28 cellular contexts compared by ENCODE assay signal in the genomic region with DNA sequence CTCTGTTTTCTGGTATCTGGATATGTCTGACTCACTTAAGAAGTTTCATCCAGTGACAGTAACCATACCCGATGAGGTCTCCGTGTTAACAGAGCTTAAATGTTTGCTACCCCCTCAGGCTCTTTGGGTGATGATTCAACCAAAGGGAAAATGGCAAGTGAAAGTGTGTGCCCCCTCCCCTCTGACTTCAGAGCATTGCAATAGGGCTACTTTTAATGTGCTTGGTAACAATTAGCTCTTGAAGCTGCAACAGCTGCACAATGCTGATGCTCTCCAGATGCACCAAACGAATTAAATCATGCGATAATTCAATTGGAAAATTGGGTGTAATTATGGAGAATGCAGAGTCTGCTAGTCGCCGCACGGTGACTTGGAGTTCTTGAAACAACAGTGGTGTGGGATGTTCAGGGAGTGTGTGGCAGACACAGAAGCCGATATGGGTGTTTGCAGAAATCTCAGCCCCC.
DNase-seq lines count a peak whose midpoint lies in the region; ATAC-seq and TF ChIP-seq lines count a peak whose summit lies in the region.
"Had no signal": no experiment of that assay in that cellular context is flagged by ENCODE, and none has a peak within 500 bp of the region (broad histone marks: within the 10 kb centered on the region; RNA-seq: fewer than 3 reads in every experiment).

No MANE protein-coding gene starts in this region.

- H3K4me2 ChIP-seq in GM23338 (no peak overlapping the region), MM.1S (ENCODE audit: low read depth, low read length) (no peak overlapping the region)

- H3K4me1 ChIP-seq in GM23338 (ENCODE audit: insufficient read depth): no peaks in the 10 kb centered on the region
- H3K4me1 ChIP-seq in mesodermal cell (ENCODE audit: control insufficient read depth, insufficient read depth, low read length, poor library complexity, severe bottlenecking): peaks cover 3% of the 10 kb centered on the region
- H3K4me1 ChIP-seq in MM.1S (ENCODE audit: low read length): no peaks in the 10 kb centered on the region
- H3K4me1 ChIP-seq: adrenal gland, testis had no signal

- H3K4me3 Mint-ChIP-seq in GM23338: no peak overlapping the region
- H3K4me3 Mint-ChIP-seq in activated CD8-positive, alpha-beta T cell treated with anti-CD3 and anti-CD28 coated beads for 36 hours: no peak overlapping the region
- H3K4me3 Mint-ChIP-seq: activated CD4-positive, alpha-beta T cell treated with anti-CD3 and anti-CD28 coated beads, Interleukin-2, amount 10 ng/mL, durations not matched to agents 24 days and 14 days; activated CD8-positive, alpha-beta memory T cell treated with anti-CD3 and anti-CD28 coated beads, Interleukin-2, amount 10 ng/mL, durations not matched to agents 7 days and 5 days; CD14-positive monocyte; mesothelial cell of epicardium; naive thymus-derived CD4-positive, alpha-beta T cell had no signal

- H3K9ac ChIP-seq in MM.1S (ENCODE audit: low read length): no peak overlapping the region

- DNase-seq in GM23338 (ENCODE audit: low spot score) (no peak), NCI-H69 (lab: John Stamatoyannopoulos, UW) (peak; percentile 80), epithelial cell of esophagus (ENCODE audit: low read depth) (peak; percentile 81), MM.1S (no peak)
- no peak for DNase-seq in activated CD8-positive, alpha-beta T cell treated with anti-CD3 and anti-CD28 coated beads for 36 hours
- no peak for DNase-seq in activated CD4-positive, CD25-positive, alpha-beta regulatory T cell treated with anti-CD3 and anti-CD28 coated beads, Interleukin-2, amount 50 U/mL, for 72 hours
- DNase-seq: activated CD4-positive, alpha-beta T cell treated with anti-CD3 and anti-CD28 coated beads, Interleukin-2, amount 10 ng/mL, durations not matched to agents 24 days and 14 days; activated CD8-positive, alpha-beta memory T cell treated with anti-CD3 and anti-CD28 coated beads, Interleukin-2, amount 10 ng/mL, durations not matched to agents 7 days and 5 days; activated naive CD4-positive, alpha-beta T cell treated with Interleukin-2 at 50 U/mL for 16 hours; activated T-cell treated with anti-CD3 and anti-CD28 coated beads, Interleukin-2, amount 50 U/mL, for 48 hours; brain microvascular endothelial cell; Karpas-422; naive thymus-derived CD4-positive, alpha-beta T cell; NCI-H187; NCI-H345; NCI-H82; stimulated activated CD4-positive, alpha-beta T cell treated with anti-CD3 and anti-CD28 coated beads, Interleukin-15, amount 100 ng/mL, for 24 hours; stimulated activated naive CD4-positive, alpha-beta T cell treated with Interleukin-2 at 50 U/mL for 16 hours; testis; WERI-Rb-1 had no signal

- POLR2A ChIA-PET in activated CD8-positive, alpha-beta T cell treated with anti-CD3 and anti-CD28 coated beads for 36 hours (lab: Charles Lee): no interaction called here

- CTCF ChIA-PET in activated CD8-positive, alpha-beta T cell treated with anti-CD3 and anti-CD28 coated beads for 36 hours (lab: Charles Lee): no interaction called here

- H3K4me3 ChIP-seq in GM23338: no peak overlapping the region
- H3K4me3 ChIP-seq in epithelial cell of esophagus (ENCODE audit: low read length): no peak overlapping the region
- H3K4me3 ChIP-seq in mesodermal cell (ENCODE audit: extremely low read depth, insufficient read depth, low read length, poor library complexity, severe bottlenecking): no peak overlapping the region
- H3K4me3 ChIP-seq in MM.1S (ENCODE audit: low read length): no peak overlapping the region
- H3K4me3 ChIP-seq: adrenal gland, testis had no signal

- H2AFZ ChIP-seq in GM23338 (peak overlapping the region; percentile 66; the same call in 1 of the 2 replicates), MM.1S (ENCODE audit: low read length) (no peak overlapping the region)

- WGBS in mesodermal cell (ENCODE audit: insufficient coverage in 2 of 2), 2 experiments: 78 to 87% methylated on average over 6 to 7 of the region's 8 CpGs

- ATAC-seq in GM23338: no peak
- ATAC-seq in activated CD8-positive, alpha-beta T cell treated with anti-CD3 and anti-CD28 coated beads for 36 hours: no peak
- ATAC-seq: activated CD8-positive, alpha-beta memory T cell treated with anti-CD3 and anti-CD28 coated beads, Interleukin-2, amount 10 ng/mL, durations not matched to agents 7 days and 5 days; HepG2; left lobe of liver; naive thymus-derived CD4-positive, alpha-beta T cell; sciatic nerve had no signal

- H3K27ac Mint-ChIP-seq in GM23338: no peak overlapping the region
- H3K27ac Mint-ChIP-seq in activated CD8-positive, alpha-beta T cell treated with anti-CD3 and anti-CD28 coated beads for 36 hours: no peak overlapping the region
- H3K27ac Mint-ChIP-seq: activated CD4-positive, alpha-beta T cell treated with anti-CD3 and anti-CD28 coated beads, Interleukin-2, amount 10 ng/mL, durations not matched to agents 24 days and 14 days; activated CD8-positive, alpha-beta memory T cell treated with anti-CD3 and anti-CD28 coated beads, Interleukin-2, amount 10 ng/mL, durations not matched to agents 7 days and 5 days; CD14-positive monocyte; mesothelial cell of epicardium; naive thymus-derived CD4-positive, alpha-beta T cell; progenitor cell of endocrine pancreas had no signal

- peaks cover 7% of the 10 kb centered on the region; the same call in 2 of the 3 replicates for H3K36me3 Mint-ChIP-seq in GM23338 (ENCODE audit: low read depth)
- no peaks in the 10 kb centered on the region for H3K36me3 Mint-ChIP-seq in activated CD8-positive, alpha-beta T cell treated with anti-CD3 and anti-CD28 coated beads for 36 hours (ENCODE audit: low read depth)
- H3K36me3 Mint-ChIP-seq: CD14-positive monocyte had no signal

- peaks cover 3% of the 10 kb centered on the region; the same call in 2 of the 3 replicates for H3K4me1 Mint-ChIP-seq in GM23338
- no peaks in the 10 kb centered on the region for H3K4me1 Mint-ChIP-seq in activated CD8-positive, alpha-beta T cell treated with anti-CD3 and anti-CD28 coated beads for 36 hours (ENCODE audit: low read depth)
- H3K4me1 Mint-ChIP-seq: activated CD4-positive, alpha-beta T cell treated with anti-CD3 and anti-CD28 coated beads, Interleukin-2, amount 10 ng/mL, durations not matched to agents 24 days and 14 days; activated CD8-positive, alpha-beta memory T cell treated with anti-CD3 and anti-CD28 coated beads, Interleukin-2, amount 10 ng/mL, durations not matched to agents 7 days and 5 days; CD14-positive monocyte; naive thymus-derived CD4-positive, alpha-beta T cell had no signal

- H3K27me3 Mint-ChIP-seq in GM23338 (ENCODE audit: insufficient read depth, low read depth, poor library complexity): no peaks in the 10 kb centered on the region
- H3K27me3 Mint-ChIP-seq in activated CD8-positive, alpha-beta T cell treated with anti-CD3 and anti-CD28 coated beads for 36 hours: peaks cover 13% of the 10 kb centered on the region
- H3K27me3 Mint-ChIP-seq: activated CD4-positive, alpha-beta T cell treated with anti-CD3 and anti-CD28 coated beads, Interleukin-2, amount 10 ng/mL, durations not matched to agents 24 days and 14 days had no signal

- intact Hi-C loops in activated CD8-positive, alpha-beta T cell treated with anti-CD3 and anti-CD28 coated beads for 36 hours (cut with micrococcal nuclease): no loop called here

- H3K27ac ChIP-seq in GM23338 (ENCODE audit: low read depth): no peak overlapping the region
- H3K27ac ChIP-seq in mesodermal cell (ENCODE audit: low read depth, low read length, severe bottlenecking): peak overlapping the region; percentile 67
- H3K27ac ChIP-seq in MM.1S (ENCODE audit: low read length): no peak overlapping the region
- H3K27ac ChIP-seq: adrenal gland, brain microvascular endothelial cell, testis, WERI-Rb-1 had no signal

- H3K27me3 ChIP-seq in GM23338 (ENCODE audit: insufficient read depth): no peaks in the 10 kb centered on the region
- H3K27me3 ChIP-seq in MM.1S (replicated peaks; ENCODE audit: insufficient read depth, low read length): no peaks in the 10 kb centered on the region
- H3K27me3 ChIP-seq: adrenal gland, brain microvascular endothelial cell, testis had no signal

- H3K9me3 ChIP-seq in mesodermal cell (ENCODE audit: control insufficient read depth, low read length) (peaks cover 14% of the 10 kb centered on the region), MM.1S (replicated peaks; ENCODE audit: insufficient read depth, low read length) (no peaks in the 10 kb centered on the region)
- H3K9me3 ChIP-seq: testis had no signal

- TF ChIP-seq CTCF in GM23338 (conservative IDR thresholded peaks at IDR 0.05; ENCODE audit: low read depth in 2 of 2) (no peak), epithelial cell of esophagus (IDR thresholded peaks at IDR 0.05; ENCODE audit: insufficient read depth, low read depth, low read length, missing control alignments) (no peak), MM.1S (IDR thresholded peaks at IDR 0.05; ENCODE audit: low read length) (no peak)
- no peak for TF ChIP-seq CTCF in activated CD8-positive, alpha-beta T cell treated with anti-CD3 and anti-CD28 coated beads for 36 hours (IDR thresholded peaks at IDR 0.05)

- H4K20me1 ChIP-seq in GM23338 (replicated peaks; ENCODE audit: insufficient read depth) (no peaks in the 10 kb centered on the region), MM.1S (ENCODE audit: insufficient read depth, low read length) (no peaks in the 10 kb centered on the region)

- H3K79me2 ChIP-seq in GM23338 (replicated peaks; ENCODE audit: insufficient read depth) (no peaks in the 10 kb centered on the region), MM.1S (ENCODE audit: low read length) (no peaks in the 10 kb centered on the region)

- H3K36me3 ChIP-seq in GM23338 (ENCODE audit: insufficient read depth) (no peaks in the 10 kb centered on the region), mesodermal cell (ENCODE audit: control insufficient read depth, insufficient read depth, low read length) (no peaks in the 10 kb centered on the region), MM.1S (replicated peaks; ENCODE audit: insufficient read depth, low read length) (no peaks in the 10 kb centered on the region)
- H3K36me3 ChIP-seq: adrenal gland, brain microvascular endothelial cell, WERI-Rb-1 had no signal

- H3F3A ChIP-seq in GM23338 (replicated peaks; ENCODE audit: low read depth) (no peaks in the 10 kb centered on the region), MM.1S (ENCODE audit: insufficient read depth, low read length) (no peaks in the 10 kb centered on the region)

- H3K9me2 ChIP-seq in GM23338 (ENCODE audit: insufficient read depth) (peaks cover 16% of the 10 kb centered on the region), MM.1S (replicated peaks; ENCODE audit: insufficient read depth, low read length) (no peaks in the 10 kb centered on the region)

- H3K9me3 Mint-ChIP-seq in GM23338: peaks cover 12% of the 10 kb centered on the region
- H3K9me3 Mint-ChIP-seq in activated CD8-positive, alpha-beta T cell treated with anti-CD3 and anti-CD28 coated beads for 36 hours: peaks cover 8% of the 10 kb centered on the region

TF ChIP-seq in GM23338, 12 proteins besides CTCF, POLR2A, EP300 and RAD21 (continues in another document):
- TF ChIP-seq EZH2phosphoT487 (IDR thresholded peaks at IDR 0.05; ENCODE audit: unreplicated experiment) (no peak), POLR2AphosphoS5 (IDR thresholded peaks at IDR 0.05; ENCODE audit: low read depth) (no peak), STAT1 (IDR thresholded peaks at IDR 0.05; ENCODE audit: unreplicated experiment) (no peak), ZNF331 (CRISPR knock-in tag; IDR thresholded peaks at IDR 0.05; ENCODE audit: low read depth) (no peak), ZNF114 (CRISPR knock-in tag; IDR thresholded peaks at IDR 0.05) (no peak)

Comparison
In these comparisons a context has a peak if more than half of its experiments do, and no peak if none do; other contexts are left out.
1. DNase-seq: peak in NCI-H69 (single experiment) and epithelial cell of esophagus (single experiment); none in GM23338 (single experiment), activated CD8-positive, alpha-beta T cell treated with anti-CD3 and anti-CD28 coated beads for 36 hours (single experiment), activated CD4-positive, CD25-positive, alpha-beta regulatory T cell treated with anti-CD3 and anti-CD28 coated beads, Interleukin-2, amount 50 U/mL, for 72 hours (single experiment) and MM.1S (single experiment).